26 cellular contexts compared by ENCODE assay signal in the genomic region with DNA sequence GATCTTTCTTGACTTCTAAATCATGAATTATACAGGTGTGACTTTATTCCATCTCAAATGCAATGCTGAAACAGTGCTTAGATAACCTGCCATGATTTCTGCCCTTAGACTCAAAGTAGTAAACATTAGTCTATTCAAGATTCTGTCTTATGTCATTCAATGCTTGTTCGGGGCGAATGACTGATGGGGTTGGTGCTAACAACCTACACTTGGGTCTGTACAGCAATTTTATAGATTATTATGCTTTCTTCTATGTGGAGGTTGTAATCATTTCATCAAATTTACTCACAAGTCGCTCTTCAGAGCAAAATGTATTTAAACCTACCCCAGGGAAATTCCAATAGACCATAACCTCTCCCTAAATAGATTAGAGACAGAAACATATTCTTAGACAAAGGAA.
"Had no signal": no experiment of that assay in that cellular context is flagged by ENCODE, and none has a peak within 500 bp of the region (broad histone marks: within the 10 kb centered on the region; RNA-seq: fewer than 3 reads in every experiment).

No MANE protein-coding gene starts in this region.

- H3K27me3 Mint-ChIP-seq: dendritic cell treated with granulocyte-macrophage colony-stimulating factor and Interleukin-4, amounts not matched to agents 40 ng/mL and 50 ng/mL, for 4 days; effector memory CD8-positive, alpha-beta T cell had no signal

- H3K4me3 Mint-ChIP-seq: dendritic cell treated with granulocyte-macrophage colony-stimulating factor and Interleukin-4, amounts not matched to agents 40 ng/mL and 50 ng/mL, for 4 days; effector memory CD8-positive, alpha-beta T cell; endodermal cell had no signal

- H3K27me3 ChIP-seq: colonic mucosa, dorsolateral prefrontal cortex, esophagus muscularis mucosa, esophagus squamous epithelium, foreskin keratinocyte, gastrocnemius medialis, gastroesophageal sphincter, heart left ventricle, heart right ventricle had no signal

- H3K36me3 ChIP-seq: colonic mucosa, esophagus muscularis mucosa, esophagus squamous epithelium, gastrocnemius medialis, gastroesophageal sphincter, heart left ventricle, heart right ventricle had no signal

- FAIRE-seq: endothelial cell of umbilical vein had no signal

- H3K9me3 ChIP-seq: colonic mucosa, esophagus muscularis mucosa, esophagus squamous epithelium, gastrocnemius medialis, gastroesophageal sphincter had no signal

- H3K27ac Mint-ChIP-seq: dendritic cell treated with granulocyte-macrophage colony-stimulating factor and Interleukin-4, amounts not matched to agents 40 ng/mL and 50 ng/mL, for 4 days; effector memory CD8-positive, alpha-beta T cell; endodermal cell had no signal

- H3K4me1 Mint-ChIP-seq: endodermal cell had no signal

- H3K27ac ChIP-seq: colonic mucosa, coronary artery, dorsolateral prefrontal cortex, epithelial cell of prostate, esophagus muscularis mucosa, esophagus squamous epithelium, foreskin keratinocyte, gastrocnemius medialis, gastroesophageal sphincter, heart left ventricle, heart right ventricle had no signal

- H3K4me1 ChIP-seq: colonic mucosa, esophagus muscularis mucosa, esophagus squamous epithelium, foreskin keratinocyte, gastrocnemius medialis, gastroesophageal sphincter had no signal

- H3K9me3 Mint-ChIP-seq: endodermal cell had no signal

- ATAC-seq: effector memory CD8-positive, alpha-beta T cell; esophagus mucosa; foreskin keratinocyte; gastrocnemius medialis; gastroesophageal sphincter; heart left ventricle; heart right ventricle had no signal

- H3K4me3 ChIP-seq: colonic mucosa, coronary artery, dorsolateral prefrontal cortex, esophagus muscularis mucosa, esophagus squamous epithelium, gastrocnemius medialis, gastroesophageal sphincter, heart left ventricle, heart right ventricle had no signal

- DNase-seq: colonic mucosa; cortex of kidney; dermis blood vessel endothelial cell; dorsolateral prefrontal cortex; effector CD4-positive, alpha-beta T cell; effector CD8-positive, alpha-beta T cell; effector memory CD4-positive, alpha-beta T cell; effector memory CD8-positive, alpha-beta T cell; endodermal cell; erythroblast; esophagus squamous epithelium; foreskin fibroblast; foreskin keratinocyte; foreskin melanocyte; gastrocnemius medialis; glutamatergic neuron; head of caudate nucleus; heart left ventricle; heart right ventricle had no signal
